ENCODE assay signal across 2 cellular contexts in the genomic region with DNA sequence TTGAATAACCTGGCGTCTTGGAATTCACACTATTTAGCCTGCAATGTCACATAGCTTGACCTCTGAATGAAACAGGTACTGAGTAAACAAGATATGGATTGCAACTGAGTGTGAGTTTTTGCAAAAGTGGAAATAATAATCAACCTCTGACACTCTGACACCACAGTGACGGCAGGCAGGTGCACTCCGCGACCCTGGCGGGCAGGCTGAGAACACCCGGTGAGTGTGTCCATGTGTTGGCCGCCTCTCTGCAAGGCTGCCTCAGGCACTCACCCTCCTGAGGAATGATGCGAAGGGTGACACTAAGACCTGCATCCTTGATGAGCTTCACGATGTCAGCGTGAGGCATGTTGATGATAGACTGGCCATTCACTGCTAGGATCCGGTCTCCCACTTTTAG.
TF ChIP-seq lines count a peak whose summit lies in the region.

No MANE protein-coding gene starts in this region.

TF ChIP-seq in HepG2, 621 proteins besides CTCF, POLR2A, EP300 and RAD21:
- no peak for TF ChIP-seq ASH2L (IDR thresholded peaks at IDR 0.05; ENCODE audit: insufficient read length, low read depth, low read length)
- TF ChIP-seq, protein P1, sequence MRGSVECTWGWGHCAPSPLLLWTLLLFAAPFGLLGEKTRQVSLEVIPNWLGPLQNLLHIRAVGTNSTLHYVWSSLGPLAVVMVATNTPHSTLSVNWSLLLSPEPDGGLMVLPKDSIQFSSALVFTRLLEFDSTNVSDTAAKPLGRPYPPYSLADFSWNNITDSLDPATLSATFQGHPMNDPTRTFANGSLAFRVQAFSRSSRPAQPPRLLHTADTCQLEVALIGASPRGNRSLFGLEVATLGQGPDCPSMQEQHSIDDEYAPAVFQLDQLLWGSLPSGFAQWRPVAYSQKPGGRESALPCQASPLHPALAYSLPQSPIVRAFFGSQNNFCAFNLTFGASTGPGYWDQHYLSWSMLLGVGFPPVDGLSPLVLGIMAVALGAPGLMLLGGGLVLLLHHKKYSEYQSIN (CRISPR knock-in tag; IDR thresholded peaks at IDR 0.05; ENCODE audit: borderline replicate concordance) = no peak
- TF ChIP-seq SRSF9 (IDR thresholded peaks at IDR 0.05; ENCODE audit: borderline replicate concordance, insufficient read depth, low read depth, low read length, poor library complexity, severe bottlenecking) = no peak
- TF ChIP-seq, protein P2, sequence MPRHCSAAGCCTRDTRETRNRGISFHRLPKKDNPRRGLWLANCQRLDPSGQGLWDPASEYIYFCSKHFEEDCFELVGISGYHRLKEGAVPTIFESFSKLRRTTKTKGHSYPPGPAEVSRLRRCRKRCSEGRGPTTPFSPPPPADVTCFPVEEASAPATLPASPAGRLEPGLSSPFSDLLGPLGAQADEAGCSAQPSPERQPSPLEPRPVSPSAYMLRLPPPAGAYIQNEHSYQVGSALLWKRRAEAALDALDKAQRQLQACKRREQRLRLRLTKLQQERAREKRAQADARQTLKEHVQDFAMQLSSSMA (CRISPR knock-in tag; IDR thresholded peaks at IDR 0.05) = no peak
- TF ChIP-seq MED13 (CRISPR knock-in tag; IDR thresholded peaks at IDR 0.05) = no peak
- no peak for TF ChIP-seq GZF1 (CRISPR knock-in tag; IDR thresholded peaks at IDR 0.05)
- TF ChIP-seq ZNF598 (CRISPR knock-in tag; IDR thresholded peaks at IDR 0.05; ENCODE audit: borderline replicate concordance) = no peak
- no peak for TF ChIP-seq WIZ (CRISPR knock-in tag; IDR thresholded peaks at IDR 0.05)
- no peak for TF ChIP-seq MTA1 (CRISPR knock-in tag; IDR thresholded peaks at IDR 0.05; ENCODE audit: borderline replicate concordance)
- TF ChIP-seq HDAC6 (IDR thresholded peaks at IDR 0.05; ENCODE audit: low read depth, low read length) = no peak
- TF ChIP-seq MAZ (IDR thresholded peaks at IDR 0.05; ENCODE audit: borderline replicate concordance, low read depth, low read length) = no peak
- TF ChIP-seq MAZ (CRISPR knock-in tag; IDR thresholded peaks at IDR 0.05; ENCODE audit: low read depth) = no peak
TF ChIP-seq in HepG2: peak in this region for 0.

TF ChIP-seq in IMR-90, 13 proteins besides CTCF, POLR2A, EP300 and RAD21:
- TF ChIP-seq RFX5 (IDR thresholded peaks at IDR 0.05; ENCODE audit: low read depth, low read length) = no peak
- TF ChIP-seq, protein P3, sequence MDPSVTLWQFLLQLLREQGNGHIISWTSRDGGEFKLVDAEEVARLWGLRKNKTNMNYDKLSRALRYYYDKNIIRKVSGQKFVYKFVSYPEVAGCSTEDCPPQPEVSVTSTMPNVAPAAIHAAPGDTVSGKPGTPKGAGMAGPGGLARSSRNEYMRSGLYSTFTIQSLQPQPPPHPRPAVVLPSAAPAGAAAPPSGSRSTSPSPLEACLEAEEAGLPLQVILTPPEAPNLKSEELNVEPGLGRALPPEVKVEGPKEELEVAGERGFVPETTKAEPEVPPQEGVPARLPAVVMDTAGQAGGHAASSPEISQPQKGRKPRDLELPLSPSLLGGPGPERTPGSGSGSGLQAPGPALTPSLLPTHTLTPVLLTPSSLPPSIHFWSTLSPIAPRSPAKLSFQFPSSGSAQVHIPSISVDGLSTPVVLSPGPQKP (IDR thresholded peaks at IDR 0.05; ENCODE audit: borderline replicate concordance, low read depth, low read length) = no peak
